In the genomic region with DNA sequence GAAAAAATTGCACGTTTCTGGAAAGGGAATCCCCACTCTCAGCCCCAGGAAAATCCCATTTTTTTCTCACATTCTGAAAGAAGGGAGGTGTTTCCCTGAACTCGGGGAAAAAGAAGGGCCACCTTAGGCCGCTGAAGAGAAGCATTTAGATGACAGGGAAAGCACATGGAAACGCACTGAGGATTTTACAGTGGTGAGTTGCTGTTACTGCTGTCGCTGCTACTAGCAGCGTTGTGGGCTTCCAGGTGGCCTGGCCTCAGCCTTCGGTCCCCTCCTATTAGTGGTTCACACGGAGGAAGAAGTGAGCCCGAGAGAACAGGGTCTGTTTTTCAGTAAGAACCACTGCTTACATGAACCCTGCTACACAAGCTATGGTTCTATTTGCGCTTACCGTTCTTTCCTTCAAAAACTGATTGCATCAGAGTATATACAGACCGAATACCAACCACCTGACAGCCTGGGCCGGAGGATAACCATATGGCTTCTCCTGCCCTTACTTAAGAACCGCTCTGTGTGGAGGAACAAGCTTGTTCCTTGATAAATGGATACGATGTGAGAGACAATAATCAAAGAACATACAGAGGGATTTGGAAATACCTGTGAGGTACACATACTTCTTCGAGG, we compare ENCODE assay signal across 8 cellular contexts. TPM values are rescaled to one million over a fixed set of nuclear protein-coding genes. Genes with fewer than 3 reads are reported as not detected.
DNase-seq lines count a peak whose midpoint lies in the region; ATAC-seq and TF ChIP-seq lines count a peak whose summit lies in the region.

No MANE protein-coding gene starts in this region.

- peak; percentile 33 for DNase-seq in DMS114 treated with DMSO at 0.1 percent for 48 hours (lab: John Stamatoyannopoulos, UW; ENCODE audit: unreplicated experiment)
- peak; percentile 23 for DNase-seq in HuH-7 (ENCODE audit: low spot score)
- no peak for DNase-seq in dorsolateral prefrontal cortex
- no peak for DNase-seq in mucosa of descending colon
- DNase-seq in GM13977 (ENCODE audit: low spot score) = no peak
- DNase-seq in effector CD8-positive, alpha-beta T cell (lab: John Stamatoyannopoulos, UW) = no peak
- DNase-seq in A172 (ENCODE audit: low spot score) = no peak

- TF ChIP-seq CTCF in dorsolateral prefrontal cortex (IDR thresholded peaks at IDR 0.05 in 54 of 56, conservative IDR thresholded peaks at IDR 0.05 in 2 of 56; ENCODE audit: low read depth in 1 of 56, partially characterized antibody in 56 of 56) (no peak), mucosa of descending colon (IDR thresholded peaks at IDR 0.05) (no peak), GM13977 (IDR thresholded peaks at IDR 0.05; ENCODE audit: extremely low read depth, insufficient read depth, missing control alignments) (no peak)

- H3K36me3 ChIP-seq in mucosa of descending colon (ENCODE audit: low read depth) = no peaks in the 10 kb centered on the region

- intact Hi-C loops in dorsolateral prefrontal cortex (cut with DNase I) (no loop called here), mucosa of descending colon (cut with DNase I, micrococcal nuclease) (no loop called here)

- ATAC-seq in mucosa of descending colon (peak; percentile 10), GM21367 (IDR thresholded peaks at IDR 0.05; ENCODE audit: unreplicated experiment) (no peak)

- H3K27me3 ChIP-seq in dorsolateral prefrontal cortex = peaks cover 0 to 28% (median 0%) of the 10 kb centered on the region in 45 donors

- no peaks in the 10 kb centered on the region for H3K4me1 ChIP-seq in mucosa of descending colon (ENCODE audit: low read depth)

- peak overlapping the region in 42 of 59 donors; percentile 0 to 84 (median 55) for H3K27ac ChIP-seq in dorsolateral prefrontal cortex

- no peaks in the 10 kb centered on the region for H3K9me3 ChIP-seq in mucosa of descending colon

- peak overlapping the region in 58 of 59 donors; percentile 40 to 77 (median 64) for H3K4me3 ChIP-seq in dorsolateral prefrontal cortex
- no peak overlapping the region for H3K4me3 ChIP-seq in mucosa of descending colon

- in situ Hi-C loops in GM13977 (cut with MboI; ENCODE audit: low pct_unique_long_range_greater_than_20kb, low sequenced_read_pairs, unreplicated experiment) = no loop called here

RNA-seq across cellular contexts. Expression of a gene that starts 1.0 kb away (rescaled TPM):
- total RNA-seq in dorsolateral prefrontal cortex (10 to 100 TPM in 118 of 120 experiments, 1 to 10 TPM in 2; 6.1 to 25.4 (median 15.7) TPM), mucosa of descending colon (1 to 10 TPM in 1 of 3 donors, under 1 TPM in 2; 0.49 to 2.3 (median 0.60) TPM)
- total RNA-seq in A172 (2014; rRNA removed; shearing (Covaris generic)) = 0.86 and 1.2 TPM in 2 replicates

RNA-seq across cellular contexts. Expression of a gene that starts 42.6 kb away (rescaled TPM):
- total RNA-seq in dorsolateral prefrontal cortex (10 to 100 TPM in 109 of 120 experiments, 1 to 10 TPM in 11; 6.5 to 77.9 (median 23.3) TPM), mucosa of descending colon (10 to 100 TPM; 12.7 to 37.0 (median 24.5) TPM)
- 2.2 and 2.5 TPM in 2 replicates for total RNA-seq in A172 (2014; rRNA removed; shearing (Covaris generic))

Comparison
In these comparisons a context has a peak if more than half of its experiments do, and no peak if none do; other contexts are left out.
1. DNase-seq: peak in DMS114 treated with DMSO at 0.1 percent for 48 hours (single experiment) and HuH-7 (single experiment); none in dorsolateral prefrontal cortex (0 of 10), mucosa of descending colon (0 of 3), GM13977 (single experiment), effector CD8-positive, alpha-beta T cell (single experiment) and A172 (single experiment).